ENCODE assay signal across 1 cellular context in the genomic region with DNA sequence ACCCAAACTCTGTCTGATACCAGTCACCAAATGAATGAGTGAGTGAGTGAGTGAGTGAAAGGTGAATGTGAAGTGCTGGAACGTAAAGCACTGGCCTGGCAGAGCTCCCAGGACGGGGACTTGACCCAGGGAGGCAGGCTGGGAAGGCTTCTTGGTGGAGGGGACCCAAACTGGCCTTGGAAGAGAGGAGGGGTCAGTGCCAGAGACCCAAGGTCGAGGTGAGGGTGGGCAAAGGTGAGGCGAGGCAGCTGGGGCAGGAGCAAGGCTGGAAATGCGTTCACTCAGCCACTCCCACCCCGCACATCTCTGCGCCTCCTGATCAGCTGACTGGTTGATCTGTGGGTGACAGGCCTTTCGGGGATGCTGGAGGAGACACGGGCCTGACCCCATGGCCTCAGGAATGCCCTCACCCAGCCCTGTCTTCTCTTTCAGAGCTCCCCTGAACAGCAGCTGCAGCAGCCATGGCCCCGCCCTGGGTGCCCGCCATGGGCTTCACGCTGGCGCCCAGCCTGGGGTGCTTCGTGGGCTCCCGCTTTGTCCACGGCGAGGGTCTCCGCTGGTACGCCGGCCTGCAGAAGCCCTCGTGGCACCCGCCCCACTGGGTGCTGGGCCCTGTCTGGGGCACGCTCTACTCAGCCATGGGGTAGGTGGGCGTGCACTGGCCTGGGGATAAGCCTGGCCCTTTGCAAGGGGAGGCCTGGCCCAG.
TF ChIP-seq lines count a peak whose summit lies in the region.

No MANE protein-coding gene starts in this region.

TF ChIP-seq in WTC11, 78 proteins besides CTCF, POLR2A, EP300 and RAD21 (continued from another document):
- TF ChIP-seq, protein P1, sequence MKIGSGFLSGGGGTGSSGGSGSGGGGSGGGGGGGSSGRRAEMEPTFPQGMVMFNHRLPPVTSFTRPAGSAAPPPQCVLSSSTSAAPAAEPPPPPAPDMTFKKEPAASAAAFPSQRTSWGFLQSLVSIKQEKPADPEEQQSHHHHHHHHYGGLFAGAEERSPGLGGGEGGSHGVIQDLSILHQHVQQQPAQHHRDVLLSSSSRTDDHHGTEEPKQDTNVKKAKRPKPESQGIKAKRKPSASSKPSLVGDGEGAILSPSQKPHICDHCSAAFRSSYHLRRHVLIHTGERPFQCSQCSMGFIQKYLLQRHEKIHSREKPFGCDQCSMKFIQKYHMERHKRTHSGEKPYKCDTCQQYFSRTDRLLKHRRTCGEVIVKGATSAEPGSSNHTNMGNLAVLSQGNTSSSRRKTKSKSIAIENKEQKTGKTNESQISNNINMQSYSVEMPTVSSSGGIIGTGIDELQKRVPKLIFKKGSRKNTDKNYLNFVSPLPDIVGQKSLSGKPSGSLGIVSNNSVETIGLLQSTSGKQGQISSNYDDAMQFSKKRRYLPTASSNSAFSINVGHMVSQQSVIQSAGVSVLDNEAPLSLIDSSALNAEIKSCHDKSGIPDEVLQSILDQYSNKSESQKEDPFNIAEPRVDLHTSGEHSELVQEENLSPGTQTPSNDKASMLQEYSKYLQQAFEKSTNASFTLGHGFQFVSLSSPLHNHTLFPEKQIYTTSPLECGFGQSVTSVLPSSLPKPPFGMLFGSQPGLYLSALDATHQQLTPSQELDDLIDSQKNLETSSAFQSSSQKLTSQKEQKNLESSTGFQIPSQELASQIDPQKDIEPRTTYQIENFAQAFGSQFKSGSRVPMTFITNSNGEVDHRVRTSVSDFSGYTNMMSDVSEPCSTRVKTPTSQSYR (CRISPR knock-in tag; IDR thresholded peaks at IDR 0.05): no peak
- TF ChIP-seq, protein P2, sequence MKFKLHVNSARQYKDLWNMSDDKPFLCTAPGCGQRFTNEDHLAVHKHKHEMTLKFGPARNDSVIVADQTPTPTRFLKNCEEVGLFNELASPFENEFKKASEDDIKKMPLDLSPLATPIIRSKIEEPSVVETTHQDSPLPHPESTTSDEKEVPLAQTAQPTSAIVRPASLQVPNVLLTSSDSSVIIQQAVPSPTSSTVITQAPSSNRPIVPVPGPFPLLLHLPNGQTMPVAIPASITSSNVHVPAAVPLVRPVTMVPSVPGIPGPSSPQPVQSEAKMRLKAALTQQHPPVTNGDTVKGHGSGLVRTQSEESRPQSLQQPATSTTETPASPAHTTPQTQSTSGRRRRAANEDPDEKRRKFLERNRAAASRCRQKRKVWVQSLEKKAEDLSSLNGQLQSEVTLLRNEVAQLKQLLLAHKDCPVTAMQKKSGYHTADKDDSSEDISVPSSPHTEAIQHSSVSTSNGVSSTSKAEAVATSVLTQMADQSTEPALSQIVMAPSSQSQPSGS (CRISPR knock-in tag; IDR thresholded peaks at IDR 0.05; ENCODE audit: borderline replicate concordance, low read depth): no peak
- TF ChIP-seq, protein P3, sequence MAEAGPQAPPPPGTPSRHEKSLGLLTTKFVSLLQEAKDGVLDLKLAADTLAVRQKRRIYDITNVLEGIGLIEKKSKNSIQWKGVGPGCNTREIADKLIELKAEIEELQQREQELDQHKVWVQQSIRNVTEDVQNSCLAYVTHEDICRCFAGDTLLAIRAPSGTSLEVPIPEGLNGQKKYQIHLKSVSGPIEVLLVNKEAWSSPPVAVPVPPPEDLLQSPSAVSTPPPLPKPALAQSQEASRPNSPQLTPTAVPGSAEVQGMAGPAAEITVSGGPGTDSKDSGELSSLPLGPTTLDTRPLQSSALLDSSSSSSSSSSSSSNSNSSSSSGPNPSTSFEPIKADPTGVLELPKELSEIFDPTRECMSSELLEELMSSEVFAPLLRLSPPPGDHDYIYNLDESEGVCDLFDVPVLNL (CRISPR knock-in tag; IDR thresholded peaks at IDR 0.05; ENCODE audit: borderline replicate concordance, low read depth): no peak
- TF ChIP-seq PRRX2 (CRISPR knock-in tag; IDR thresholded peaks at IDR 0.05): no peak
- no peak for TF ChIP-seq ZNF416 (CRISPR knock-in tag; IDR thresholded peaks at IDR 0.05)
- TF ChIP-seq, protein P4, sequence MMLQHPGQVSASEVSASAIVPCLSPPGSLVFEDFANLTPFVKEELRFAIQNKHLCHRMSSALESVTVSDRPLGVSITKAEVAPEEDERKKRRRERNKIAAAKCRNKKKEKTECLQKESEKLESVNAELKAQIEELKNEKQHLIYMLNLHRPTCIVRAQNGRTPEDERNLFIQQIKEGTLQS (CRISPR knock-in tag; conservative IDR thresholded peaks at IDR 0.05): no peak
- TF ChIP-seq JUN (CRISPR knock-in tag; IDR thresholded peaks at IDR 0.05): no peak
- TF ChIP-seq, protein P5, sequence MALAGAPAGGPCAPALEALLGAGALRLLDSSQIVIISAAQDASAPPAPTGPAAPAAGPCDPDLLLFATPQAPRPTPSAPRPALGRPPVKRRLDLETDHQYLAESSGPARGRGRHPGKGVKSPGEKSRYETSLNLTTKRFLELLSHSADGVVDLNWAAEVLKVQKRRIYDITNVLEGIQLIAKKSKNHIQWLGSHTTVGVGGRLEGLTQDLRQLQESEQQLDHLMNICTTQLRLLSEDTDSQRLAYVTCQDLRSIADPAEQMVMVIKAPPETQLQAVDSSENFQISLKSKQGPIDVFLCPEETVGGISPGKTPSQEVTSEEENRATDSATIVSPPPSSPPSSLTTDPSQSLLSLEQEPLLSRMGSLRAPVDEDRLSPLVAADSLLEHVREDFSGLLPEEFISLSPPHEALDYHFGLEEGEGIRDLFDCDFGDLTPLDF (CRISPR knock-in tag; IDR thresholded peaks at IDR 0.05): no peak
- TF ChIP-seq IRF2 (CRISPR knock-in tag; IDR thresholded peaks at IDR 0.05; ENCODE audit: borderline replicate concordance, low read depth): no peak
- no peak for TF ChIP-seq ZNF121 (CRISPR knock-in tag; IDR thresholded peaks at IDR 0.05)
- no peak for TF ChIP-seq SP1 (CRISPR knock-in tag; conservative IDR thresholded peaks at IDR 0.05)
- TF ChIP-seq CREM (CRISPR knock-in tag; IDR thresholded peaks at IDR 0.05): no peak
- TF ChIP-seq, protein P6, sequence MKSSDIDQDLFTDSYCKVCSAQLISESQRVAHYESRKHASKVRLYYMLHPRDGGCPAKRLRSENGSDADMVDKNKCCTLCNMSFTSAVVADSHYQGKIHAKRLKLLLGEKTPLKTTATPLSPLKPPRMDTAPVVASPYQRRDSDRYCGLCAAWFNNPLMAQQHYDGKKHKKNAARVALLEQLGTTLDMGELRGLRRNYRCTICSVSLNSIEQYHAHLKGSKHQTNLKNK (CRISPR knock-in tag; IDR thresholded peaks at IDR 0.05): no peak
- TF ChIP-seq, protein P7, sequence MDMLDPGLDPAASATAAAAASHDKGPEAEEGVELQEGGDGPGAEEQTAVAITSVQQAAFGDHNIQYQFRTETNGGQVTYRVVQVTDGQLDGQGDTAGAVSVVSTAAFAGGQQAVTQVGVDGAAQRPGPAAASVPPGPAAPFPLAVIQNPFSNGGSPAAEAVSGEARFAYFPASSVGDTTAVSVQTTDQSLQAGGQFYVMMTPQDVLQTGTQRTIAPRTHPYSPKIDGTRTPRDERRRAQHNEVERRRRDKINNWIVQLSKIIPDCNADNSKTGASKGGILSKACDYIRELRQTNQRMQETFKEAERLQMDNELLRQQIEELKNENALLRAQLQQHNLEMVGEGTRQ (CRISPR knock-in tag; IDR thresholded peaks at IDR 0.05): no peak
TF ChIP-seq in WTC11: peak in this region for 0.
